Comparison of ENCODE assay signal across 19 cellular contexts in genomic region chr4:45385306-45385705, GRCh38.
DNase-seq lines count a peak whose midpoint lies in the region; ATAC-seq and TF ChIP-seq lines count a peak whose summit lies in the region.
"Had no signal": no experiment of that assay in that cellular context is flagged by ENCODE, and none has a peak within 500 bp of the region (broad histone marks: within the 10 kb centered on the region; RNA-seq: fewer than 3 reads in every experiment).

No MANE protein-coding gene starts in this region.

- H3K27me3 ChIP-seq in CD8-positive, alpha-beta T cell (ENCODE audit: insufficient read depth, low read length), result no peaks in the 10 kb centered on the region

- ATAC-seq in GM18858 (IDR thresholded peaks at IDR 0.05; ENCODE audit: unreplicated experiment) (peak; percentile 75), GM21390 (IDR thresholded peaks at IDR 0.05; ENCODE audit: unreplicated experiment) (peak; percentile 65), HG03432 (IDR thresholded peaks at IDR 0.05; ENCODE audit: unreplicated experiment) (peak; percentile 90), HG02870 (IDR thresholded peaks at IDR 0.05; ENCODE audit: unreplicated experiment) (no peak), HG03175 (IDR thresholded peaks at IDR 0.05; ENCODE audit: unreplicated experiment) (no peak)
- ATAC-seq in CD8-positive, alpha-beta T cell, result no peak
- ATAC-seq: A549, HepG2 had no signal

- H3K9me3 Mint-ChIP-seq in CD8-positive, alpha-beta T cell, result peaks cover 22% of the 10 kb centered on the region

- H3K27me3 Mint-ChIP-seq in CD8-positive, alpha-beta T cell (ENCODE audit: low read depth), result no peaks in the 10 kb centered on the region
- H3K27me3 Mint-ChIP-seq: CD4-positive, alpha-beta T cell; IgD-negative memory B cell had no signal

- intact Hi-C loops in CD8-positive, alpha-beta T cell (cut with DNase I, micrococcal nuclease), result no loop called here

- no peaks in the 10 kb centered on the region for H3K9me3 ChIP-seq in CD8-positive, alpha-beta T cell (ENCODE audit: low read length)
- H3K9me3 ChIP-seq: A549, HAP-1 had no signal

- H3K4me3 ChIP-seq in CD8-positive, alpha-beta T cell (ENCODE audit: low read depth, low read length), result no peak overlapping the region
- H3K4me3 ChIP-seq: A549, GM23248, HAP-1 had no signal

- no peak overlapping the region for H3K27ac ChIP-seq in CD8-positive, alpha-beta T cell (ENCODE audit: low read depth, low read length)
- H3K27ac ChIP-seq: A549, C4-2B, GM23248 had no signal

- H3K4me3 Mint-ChIP-seq in CD8-positive, alpha-beta T cell, result no peak overlapping the region
- H3K4me3 Mint-ChIP-seq: CD4-positive, alpha-beta T cell; IgD-negative memory B cell had no signal

- DNase-seq in CD8-positive, alpha-beta T cell, result no peak
- no peak for DNase-seq in 8988T
- DNase-seq: AML-193; CD4-positive, alpha-beta T cell; DMS79 treated with DMSO at 0.1 percent for 48 hours; GF-D8; GM23248; Karpas-422; KBM-7 had no signal

- POLR2A ChIA-PET in CD8-positive, alpha-beta T cell (lab: Charles Lee), result no interaction called here

- H3K36me3 Mint-ChIP-seq in CD8-positive, alpha-beta T cell, result no peaks in the 10 kb centered on the region
- H3K36me3 Mint-ChIP-seq: IgD-negative memory B cell had no signal

- no peak for TF ChIP-seq CTCF in CD8-positive, alpha-beta T cell (IDR thresholded peaks at IDR 0.05)

- H3K4me1 Mint-ChIP-seq in CD8-positive, alpha-beta T cell (ENCODE audit: low read depth), result no peaks in the 10 kb centered on the region

- H3K27ac Mint-ChIP-seq in CD8-positive, alpha-beta T cell, result no peak overlapping the region
- H3K27ac Mint-ChIP-seq: CD4-positive, alpha-beta T cell; IgD-negative memory B cell had no signal

- no peaks in the 10 kb centered on the region for H3K36me3 ChIP-seq in CD8-positive, alpha-beta T cell (ENCODE audit: insufficient read depth, low read length)
- H3K36me3 ChIP-seq: HAP-1 had no signal

- CTCF ChIA-PET in CD8-positive, alpha-beta T cell (lab: Charles Lee), result no interaction called here

- H3K4me1 ChIP-seq in CD8-positive, alpha-beta T cell (ENCODE audit: insufficient read depth, low read length), result no peaks in the 10 kb centered on the region
- H3K4me1 ChIP-seq: A549, HAP-1 had no signal

Comparison
In these comparisons a context has a peak if more than half of its experiments do, and no peak if none do; other contexts are left out.
1. ATAC-seq: peak in GM18858 (single experiment), GM21390 (single experiment) and HG03432 (single experiment); none in CD8-positive, alpha-beta T cell (single experiment), HG02870 (single experiment) and HG03175 (single experiment).